Comparison of ENCODE assay signal across 9 cellular contexts in genomic region chr16:2151188-2152091, GRCh38. TPM values are rescaled to one million over a fixed set of nuclear protein-coding genes. Genes with fewer than 3 reads are reported as not detected.
DNase-seq lines count a peak whose midpoint lies in the region; TF ChIP-seq lines count a peak whose summit lies in the region.
"Had no signal": no experiment of that assay in that cellular context is flagged by ENCODE, and none has a peak within 500 bp of the region (broad histone marks: within the 10 kb centered on the region; RNA-seq: fewer than 3 reads in every experiment).

No MANE protein-coding gene starts in this region.

- H3K4me3 ChIP-seq in OCI-LY1 (ENCODE audit: low read depth, low read length, poor library complexity, severe bottlenecking): peak overlapping the region; percentile 72
- no peak overlapping the region for H3K4me3 ChIP-seq in endocrine pancreas (ENCODE audit: control insufficient read depth, insufficient read depth, low read length)
- H3K4me3 ChIP-seq in smooth muscle cell: no peak overlapping the region
- H3K4me3 ChIP-seq: lung had no signal

- H3K9ac ChIP-seq in OCI-LY1 (ENCODE audit: low read length): no peak overlapping the region; the same call in 1 of the 2 replicates
- peak overlapping the region; percentile 76 for H3K9ac ChIP-seq in endocrine pancreas (ENCODE audit: control insufficient read depth, insufficient read depth, low read length)
- no peak overlapping the region for H3K9ac ChIP-seq in smooth muscle cell (ENCODE audit: low read depth)

- TF ChIP-seq CTCF in OCI-LY1 (IDR thresholded peaks at IDR 0.05; ENCODE audit: low read length): no peak
- TF ChIP-seq CTCF in smooth muscle cell (IDR thresholded peaks at IDR 0.05; ENCODE audit: borderline replicate concordance, insufficient read depth, poor library complexity, severe bottlenecking): no peak

- H3K79me2 ChIP-seq in OCI-LY1 (ENCODE audit: insufficient read depth, low read length) (peaks cover 4% of the 10 kb centered on the region; the same call in 1 of the 2 replicates), smooth muscle cell (ENCODE audit: low read depth) (peaks cover 40% of the 10 kb centered on the region)

- H3K4me1 ChIP-seq in OCI-LY1 (ENCODE audit: insufficient read depth, low read length, severe bottlenecking) (peaks cover 58% of the 10 kb centered on the region), endocrine pancreas (ENCODE audit: control insufficient read depth, insufficient read depth, low read length) (no peaks in the 10 kb centered on the region), smooth muscle cell (ENCODE audit: low read depth) (peaks cover 43% of the 10 kb centered on the region)

- DNase-seq in SIG-M5 treated with dmso at 0.1 percent for 504 hours (lab: John Stamatoyannopoulos, UW; ENCODE audit: unreplicated experiment) (peak; percentile 50), SIG-M5 (lab: John Stamatoyannopoulos, UW) (no peak), smooth muscle cell (lab: John Stamatoyannopoulos, UW; ENCODE audit: unreplicated experiment) (no peak), NCI-H187 (lab: John Stamatoyannopoulos, UW) (no peak), NCI-H2227 treated with DMSO at 0.1 percent for 48 hours (lab: John Stamatoyannopoulos, UW) (no peak), NCI-H1048 (lab: John Stamatoyannopoulos, UW) (no peak)

- H3F3A ChIP-seq in OCI-LY1 (ENCODE audit: insufficient read depth, low read length) (0 out of 2 replicates have a peak, but pooled peaks cover 5% of the 10 kb centered on the region), smooth muscle cell (ENCODE audit: low read depth) (peaks cover 24% of the 10 kb centered on the region)

- H2AFZ ChIP-seq in OCI-LY1 (ENCODE audit: low read length) (no peak overlapping the region), smooth muscle cell (ENCODE audit: low read depth) (no peak overlapping the region)

- H3K36me3 ChIP-seq in OCI-LY1 (ENCODE audit: insufficient read depth, low read length) (peaks cover 43% of the 10 kb centered on the region), endocrine pancreas (ENCODE audit: control insufficient read depth, insufficient read depth, low read length) (no peaks in the 10 kb centered on the region), smooth muscle cell (ENCODE audit: low read depth) (no peaks in the 10 kb centered on the region)

- no peaks in the 10 kb centered on the region for H3K9me2 ChIP-seq in OCI-LY1 (ENCODE audit: low read depth, low read length)

- H3K27ac ChIP-seq in OCI-LY1 (ENCODE audit: low read depth, low read length, poor library complexity, severe bottlenecking): no peak overlapping the region
- H3K27ac ChIP-seq in smooth muscle cell (ENCODE audit: low read depth): no peak overlapping the region

- H4K20me1 ChIP-seq in OCI-LY1 (ENCODE audit: insufficient read depth, low read length): no peaks in the 10 kb centered on the region
- H4K20me1 ChIP-seq in smooth muscle cell (ENCODE audit: low read depth): peaks cover 84% of the 10 kb centered on the region

- 77% methylated on average over 13 of the region's 13 CpGs for WGBS in smooth muscle cell (ENCODE audit: low lambda C conversion rate)

- H3K27me3 ChIP-seq in OCI-LY1 (ENCODE audit: insufficient read depth, low read length) (no peaks in the 10 kb centered on the region), endocrine pancreas (ENCODE audit: control insufficient read depth, insufficient read depth, low read length) (no peaks in the 10 kb centered on the region), smooth muscle cell (ENCODE audit: low read depth) (no peaks in the 10 kb centered on the region)

- H3K4me2 ChIP-seq in OCI-LY1 (ENCODE audit: low read length) (peak overlapping the region; percentile 96), smooth muscle cell (peak overlapping the region; percentile 49)

- H3K9me3 ChIP-seq in OCI-LY1 (ENCODE audit: low read length) (no peaks in the 10 kb centered on the region), endocrine pancreas (ENCODE audit: control insufficient read depth, low read length) (no peaks in the 10 kb centered on the region), smooth muscle cell (replicated peaks; ENCODE audit: low read depth) (no peaks in the 10 kb centered on the region)

RNA-seq across cellular contexts. Expression of gene RAB26, which starts 3.0 kb away (rescaled TPM):
- total RNA-seq in smooth muscle cell: not detected in 2 replicates
- polyA plus RNA-seq in smooth muscle cell: 1.3 and 3.4 TPM in 2 replicates

RNA-seq across cellular contexts. Expression of gene TRAF7, which starts 4.1 kb away (rescaled TPM):
- total RNA-seq in smooth muscle cell: 52.6 and 59.9 TPM in 2 replicates
- 27.5 and 28.0 TPM in 2 replicates for polyA plus RNA-seq in smooth muscle cell

RNA-seq across cellular contexts. Expression of gene PKD1, which starts 15.7 kb away (rescaled TPM):
- 68.2 and 70.1 TPM in 2 replicates for total RNA-seq in smooth muscle cell
- polyA plus RNA-seq in smooth muscle cell: 47.9 and 71.3 TPM in 2 replicates

RNA-seq across cellular contexts. Expression of gene CASKIN1, which starts 45.0 kb away (rescaled TPM):
- total RNA-seq in smooth muscle cell: 0.45 TPM in 2 replicates
- 0.09 and 0.77 TPM in 2 replicates for polyA plus RNA-seq in smooth muscle cell

RNA-seq across cellular contexts. Expression of gene MLST8, which starts 53.8 kb away (rescaled TPM):
- 37.2 and 38.1 TPM in 2 replicates for total RNA-seq in smooth muscle cell
- polyA plus RNA-seq in smooth muscle cell: 61.8 and 67.0 TPM in 2 replicates
